31 cellular contexts compared by ENCODE assay signal in genomic region chr20:62336329-62336728, GRCh38. TPM values are rescaled to one million over a fixed set of nuclear protein-coding genes. Genes with fewer than 3 reads are reported as not detected.
DNase-seq lines count a peak whose midpoint lies in the region; ATAC-seq, FAIRE-seq and TF ChIP-seq lines count a peak whose summit lies in the region.
"Had no signal": no experiment of that assay in that cellular context is flagged by ENCODE, and none has a peak within 500 bp of the region (broad histone marks: within the 10 kb centered on the region; RNA-seq: fewer than 3 reads in every experiment).

No MANE protein-coding gene starts in this region.

- no peak overlapping the region for H2AFZ ChIP-seq in HepG2 (ENCODE audit: low read length)
- H2AFZ ChIP-seq: GM23338 had no signal

- TF ChIP-seq EP300 in HepG2 (IDR thresholded peaks at IDR 0.05; ENCODE audit: low read depth in 2 of 2, low read length in 2 of 2) (no peak), HepG2 (CRISPR knock-in tag; IDR thresholded peaks at IDR 0.05; ENCODE audit: borderline replicate concordance) (no peak)

- no peak overlapping the region for H3K4me3 ChIP-seq in HepG2 (replicated peaks in 1 of 3; ENCODE audit: insufficient read depth in 1 of 3, low read depth in 2 of 3, low read length in 3 of 3)
- H3K4me3 ChIP-seq in right lobe of liver, result no peak overlapping the region
- H3K4me3 ChIP-seq: adrenal gland, body of pancreas, gastrocnemius medialis, GM23338, tibial artery had no signal

- DNase-seq in HepG2 (ENCODE audit: low spot score) (no peak), right lobe of liver (no peak), M059J (ENCODE audit: low read depth) (peak; percentile 30), islet precursor cell (peak; percentile 74), urothelium cell line (ENCODE audit: low spot score) (peak; percentile 35), endothelial cell (ENCODE audit: low spot score) (no peak), glutamatergic neuron (no peak)
- no peak for DNase-seq in stimulated activated effector memory CD8-positive, alpha-beta T cell treated with anti-CD3 and anti-CD28 coated beads, Interleukin-12 subunit alpha, Interleukin-12 subunit beta, amount 100 ng/mL, for 72 hours (ENCODE audit: low spot score in 2 of 2)
- DNase-seq: activated CD4-positive, alpha-beta T cell treated with anti-CD3 and anti-CD28 coated beads, Interleukin-2, amount 10 ng/mL, durations not matched to agents 24 days and 14 days; activated naive CD4-positive, alpha-beta T cell treated with Interleukin-2 at 50 U/mL for 16 hours; activated T-cell treated with anti-CD3 and anti-CD28 coated beads, Interleukin-2, amount 50 U/mL, for 48 hours; adrenal gland; body of pancreas; C1 segment of cervical spinal cord; dermis blood vessel endothelial cell; gastrocnemius medialis; hypothalamus; immature natural killer cell; NCI-H2081; NCI-H345; occipital lobe; OCI-M1; SIG-M5; stimulated activated naive CD8-positive, alpha-beta T cell treated with anti-CD3 and anti-CD28 coated beads, Interleukin-15, amount 100 ng/mL, for 72 hours; SW 1271; T-helper 9 cell; tibial artery had no signal

- H3K27me3 Mint-ChIP-seq in endothelial cell (ENCODE audit: unreplicated experiment) (peaks cover 9% of the 10 kb centered on the region), glutamatergic neuron (ENCODE audit: unreplicated experiment) (peaks cover 7% of the 10 kb centered on the region)

- no peak overlapping the region for H3K4me2 ChIP-seq in HepG2 (ENCODE audit: low read depth, low read length)
- H3K4me2 ChIP-seq: GM23338 had no signal

- TF ChIP-seq RAD21 in HepG2 (CRISPR knock-in tag; IDR thresholded peaks at IDR 0.05), result no peak

- H3K9me3 Mint-ChIP-seq in endothelial cell (ENCODE audit: unreplicated experiment) (no peaks in the 10 kb centered on the region), glutamatergic neuron (ENCODE audit: unreplicated experiment) (peaks cover 7% of the 10 kb centered on the region)
- no peaks in the 10 kb centered on the region for H3K9me3 Mint-ChIP-seq in stimulated activated effector memory CD8-positive, alpha-beta T cell treated with anti-CD3 and anti-CD28 coated beads, Interleukin-12 subunit alpha, Interleukin-12 subunit beta, amount 100 ng/mL, for 72 hours
- H3K9me3 Mint-ChIP-seq: activated CD4-positive, alpha-beta T cell treated with anti-CD3 and anti-CD28 coated beads, Interleukin-2, amount 10 ng/mL, durations not matched to agents 24 days and 14 days; GM23338; stimulated activated naive CD8-positive, alpha-beta T cell treated with anti-CD3 and anti-CD28 coated beads, Interleukin-15, amount 100 ng/mL, for 72 hours had no signal

- ATAC-seq in HepG2 (no peak), right lobe of liver (no peak)
- no peak for ATAC-seq in stimulated activated effector memory CD8-positive, alpha-beta T cell treated with anti-CD3 and anti-CD28 coated beads, Interleukin-12 subunit alpha, Interleukin-12 subunit beta, amount 100 ng/mL, for 72 hours
- ATAC-seq: body of pancreas; gastrocnemius medialis; GM23338; left lobe of liver; stimulated activated naive CD8-positive, alpha-beta T cell treated with anti-CD3 and anti-CD28 coated beads, Interleukin-15, amount 100 ng/mL, for 72 hours had no signal

- TF ChIP-seq POLR2A in HepG2 (IDR thresholded peaks at IDR 0.05; ENCODE audit: insufficient read depth in 1 of 2, low read depth in 2 of 2, low read length in 2 of 2) (no peak), right lobe of liver (IDR thresholded peaks at IDR 0.05) (no peak)

- in situ Hi-C loops in HepG2 (cut with HindIII; ENCODE audit: extremely low pct_ligation_motif_present, low pct_unique_long_range_greater_than_20kb), result no loop called here

- peaks cover 8% of the 10 kb centered on the region for H3K4me1 Mint-ChIP-seq in endothelial cell (ENCODE audit: unreplicated experiment)
- H3K4me1 Mint-ChIP-seq in glutamatergic neuron (ENCODE audit: low read depth, unreplicated experiment), result no peaks in the 10 kb centered on the region
- no peaks in the 10 kb centered on the region for H3K4me1 Mint-ChIP-seq in stimulated activated effector memory CD8-positive, alpha-beta T cell treated with anti-CD3 and anti-CD28 coated beads, Interleukin-12 subunit alpha, Interleukin-12 subunit beta, amount 100 ng/mL, for 72 hours
- H3K4me1 Mint-ChIP-seq: activated CD4-positive, alpha-beta T cell treated with anti-CD3 and anti-CD28 coated beads, Interleukin-2, amount 10 ng/mL, durations not matched to agents 24 days and 14 days; GM23338; immature natural killer cell had no signal

- no peak overlapping the region for H3K9ac ChIP-seq in HepG2 (ENCODE audit: insufficient read depth, low read depth, low read length)

- BruUV-seq in HepG2 (replicated peaks; lab: Mats Ljungman, UMichigan), result no TSS peak

- H3K27ac Mint-ChIP-seq in endothelial cell (ENCODE audit: unreplicated experiment), result no peak overlapping the region
- no peak overlapping the region for H3K27ac Mint-ChIP-seq in glutamatergic neuron (ENCODE audit: unreplicated experiment)
- H3K27ac Mint-ChIP-seq in stimulated activated effector memory CD8-positive, alpha-beta T cell treated with anti-CD3 and anti-CD28 coated beads, Interleukin-12 subunit alpha, Interleukin-12 subunit beta, amount 100 ng/mL, for 72 hours, result no peak overlapping the region
- H3K27ac Mint-ChIP-seq: activated CD4-positive, alpha-beta T cell treated with anti-CD3 and anti-CD28 coated beads, Interleukin-2, amount 10 ng/mL, durations not matched to agents 24 days and 14 days had no signal

- H3K36me3 Mint-ChIP-seq in endothelial cell (ENCODE audit: low read depth, unreplicated experiment), result no peaks in the 10 kb centered on the region
- peaks cover 8% of the 10 kb centered on the region for H3K36me3 Mint-ChIP-seq in glutamatergic neuron (ENCODE audit: unreplicated experiment)
- H3K36me3 Mint-ChIP-seq in stimulated activated effector memory CD8-positive, alpha-beta T cell treated with anti-CD3 and anti-CD28 coated beads, Interleukin-12 subunit alpha, Interleukin-12 subunit beta, amount 100 ng/mL, for 72 hours, result peaks cover under 1% of the 10 kb centered on the region
- H3K36me3 Mint-ChIP-seq: immature natural killer cell had no signal

- POLR2A ChIA-PET in HepG2 (lab: Yijun Ruan, JAX), result no interaction called here

- 98% methylated on average over 9 of the region's 11 CpGs for WGBS in HepG2 (ENCODE audit: low lambda C conversion rate)
- WGBS in right lobe of liver (ENCODE audit: insufficient coverage, low coverage, low lambda C conversion rate, missing lambda C conversion rate), result 100% methylated on average over 2 of the region's 11 CpGs

- FAIRE-seq in HepG2 (lab: Jason Lieb, UNC) (no peak), urothelium cell line (lab: Jason Lieb, UNC) (no peak)
- FAIRE-seq: endometrium had no signal

- H3K27me3 ChIP-seq in HepG2 (ENCODE audit: control insufficient read depth in 1 of 2, insufficient read depth in 2 of 2, low read length in 2 of 2) (no peaks in the 10 kb centered on the region), right lobe of liver (no peaks in the 10 kb centered on the region)
- H3K27me3 ChIP-seq: adrenal gland, body of pancreas, gastrocnemius medialis, tibial artery had no signal

- H3K27ac ChIP-seq in HepG2 (ENCODE audit: extremely low read length, insufficient read depth, low read length) (no peak overlapping the region), right lobe of liver (no peak overlapping the region)
- H3K27ac ChIP-seq: adrenal gland, body of pancreas, gastrocnemius medialis, tibial artery, VCaP had no signal

- TF ChIP-seq CTCF in HepG2 (CRISPR knock-in tag; IDR thresholded peaks at IDR 0.05) (no peak), right lobe of liver (IDR thresholded peaks at IDR 0.05) (no peak), endothelial cell (IDR thresholded peaks at IDR 0.05; ENCODE audit: unreplicated experiment) (no peak), glutamatergic neuron (IDR thresholded peaks at IDR 0.05; ENCODE audit: partially characterized antibody, unreplicated experiment) (no peak)

- no peak overlapping the region for H3K4me3 Mint-ChIP-seq in endothelial cell (ENCODE audit: unreplicated experiment)
- H3K4me3 Mint-ChIP-seq in glutamatergic neuron (ENCODE audit: unreplicated experiment), result no peak overlapping the region
- no peak overlapping the region for H3K4me3 Mint-ChIP-seq in stimulated activated effector memory CD8-positive, alpha-beta T cell treated with anti-CD3 and anti-CD28 coated beads, Interleukin-12 subunit alpha, Interleukin-12 subunit beta, amount 100 ng/mL, for 72 hours
- H3K4me3 Mint-ChIP-seq: activated CD4-positive, alpha-beta T cell treated with anti-CD3 and anti-CD28 coated beads, Interleukin-2, amount 10 ng/mL, durations not matched to agents 24 days and 14 days; GM23338; immature natural killer cell; stimulated activated naive CD8-positive, alpha-beta T cell treated with anti-CD3 and anti-CD28 coated beads, Interleukin-15, amount 100 ng/mL, for 72 hours had no signal

- intact Hi-C loops in HepG2 (cut with micrococcal nuclease; ENCODE audit: unreplicated experiment), result no loop called here
- intact Hi-C loops in right lobe of liver (cut with DNase I), result no loop called here

- no peaks in the 10 kb centered on the region for H3K79me2 ChIP-seq in HepG2 (ENCODE audit: insufficient read depth, low read length)

- H3K9me3 ChIP-seq in HepG2 (ENCODE audit: low read length) (no peaks in the 10 kb centered on the region), right lobe of liver (no peaks in the 10 kb centered on the region)
- H3K9me3 ChIP-seq: adrenal gland, body of pancreas, gastrocnemius medialis, tibial artery had no signal

- CTCF ChIA-PET in HepG2 (lab: Yijun Ruan, JAX; ENCODE audit: low intra/inter-chr PET ratio, low total read pairs), result no interaction called here

- H4K20me1 ChIP-seq in HepG2 (ENCODE audit: insufficient read depth, low read length), result no peaks in the 10 kb centered on the region; the same call in 1 of the 2 replicates

- H3K36me3 ChIP-seq in HepG2 (replicated peaks in 1 of 2; ENCODE audit: control insufficient read depth in 1 of 2, insufficient read depth in 2 of 2, low read length in 2 of 2) (peaks cover 60 to 83% of the 10 kb centered on the region in 2 experiments), right lobe of liver (peaks cover 0 to 15% (median 8%) of the 10 kb centered on the region in 4 donors)

- peaks cover 9% of the 10 kb centered on the region; the same call in 1 of the 2 replicates for H3K4me1 ChIP-seq in HepG2 (ENCODE audit: insufficient read depth, low read length)
- H3K4me1 ChIP-seq in right lobe of liver, result no peaks in the 10 kb centered on the region
- H3K4me1 ChIP-seq: adrenal gland, body of pancreas, gastrocnemius medialis, tibial artery had no signal

RNA-seq across cellular contexts. Expression of gene LAMA5, which starts 30.8 kb away (rescaled TPM):
- 28.5 and 44.7 TPM in 2 replicates for total RNA-seq in HepG2 (2016; rRNA removed; fragmentation: Illumina TruSeq; extraction: Trizol)
- 32.2 and 40.1 TPM in 2 replicates for total RNA-seq in HepG2 (2016; cell fraction: cytosol; rRNA removed; fragmentation: Illumina TruSeq; extraction: Trizol; ENCODE audit: low read depth)
- total RNA-seq in HepG2 (2016; cell fraction: insoluble cytoplasmic fraction; rRNA removed; fragmentation: Illumina TruSeq; extraction: Trizol), result 24.0 and 53.5 TPM in 2 replicates
- 23.5 and 24.2 TPM in 2 replicates for total RNA-seq in HepG2 (2016; cell fraction: membrane; rRNA removed; fragmentation: Illumina TruSeq; extraction: Trizol)
- 108 and 131 TPM in 2 replicates for total RNA-seq in HepG2 (2016; cell fraction: nucleus; rRNA removed; fragmentation: Illumina TruSeq; extraction: Trizol)
- 21.0 and 22.7 TPM in 2 replicates for polyA plus RNA-seq in HepG2 (2011; rRNA removed)
- polyA plus RNA-seq in HepG2 (2011; cell fraction: cytosol; rRNA removed), result 9.5 and 17.6 TPM in 2 replicates
- 504 and 754 TPM in 2 replicates for polyA plus RNA-seq in HepG2 (2011; cell fraction: nucleus; rRNA removed)
- polyA plus RNA-seq in HepG2 (2012), result 96.2 and 135 TPM in 2 replicates
- polyA plus RNA-seq in HepG2 (2016; cell fraction: cytosol; fragmentation: Illumina TruSeq; extraction: Trizol; ENCODE audit: low read depth), result 12.5 and 12.7 TPM in 2 replicates
- 34.3 and 49.3 TPM in 2 replicates for polyA plus RNA-seq in HepG2 (2016; cell fraction: insoluble cytoplasmic fraction; fragmentation: Illumina TruSeq; extraction: Trizol; ENCODE audit: low read depth)
- 14.2 and 17.2 TPM in 2 replicates for polyA plus RNA-seq in HepG2 (2016; cell fraction: membrane; fragmentation: Illumina TruSeq; extraction: Trizol; ENCODE audit: low read depth)
- polyA plus RNA-seq in HepG2 (2016; cell fraction: nucleus; fragmentation: Illumina TruSeq; extraction: Trizol; ENCODE audit: insufficient read depth, low read depth), result 598 and 620 TPM in 2 replicates
- 26.2 and 35.7 TPM in 2 replicates for polyA minus RNA-seq in HepG2 (2011; rRNA and poly(A)+ RNA removed; ENCODE audit: low replicate concordance)
- polyA minus RNA-seq in HepG2 (2011; cell fraction: cytosol; rRNA and poly(A)+ RNA removed), result 23.2 and 27.1 TPM in 2 replicates
- polyA minus RNA-seq in HepG2 (2011; cell fraction: nucleus; rRNA and poly(A)+ RNA removed), result 70.0 and 71.2 TPM in 2 replicates
- 10 to 100 TPM; 30.3 to 80.8 (median 47.1) TPM for total RNA-seq in right lobe of liver
- total RNA-seq in M059J (2014; rRNA removed; shearing (Covaris generic)), result 5.6 and 29.7 TPM in 2 replicates
- 34.5 TPM for total RNA-seq in endothelial cell (ENCODE audit: unreplicated experiment)
- 724 TPM for total RNA-seq in glutamatergic neuron (ENCODE audit: unreplicated experiment)

RNA-seq across cellular contexts. Expression of gene ADRM1, which starts 33.5 kb away (rescaled TPM):
- 143 and 154 TPM in 2 replicates for total RNA-seq in HepG2 (2016; rRNA removed; fragmentation: Illumina TruSeq; extraction: Trizol)
- total RNA-seq in HepG2 (2016; cell fraction: cytosol; rRNA removed; fragmentation: Illumina TruSeq; extraction: Trizol; ENCODE audit: low read depth), result 51.6 and 53.2 TPM in 2 replicates
- total RNA-seq in HepG2 (2016; cell fraction: insoluble cytoplasmic fraction; rRNA removed; fragmentation: Illumina TruSeq; extraction: Trizol), result 149 and 159 TPM in 2 replicates
- total RNA-seq in HepG2 (2016; cell fraction: membrane; rRNA removed; fragmentation: Illumina TruSeq; extraction: Trizol), result 59.3 and 62.8 TPM in 2 replicates
- total RNA-seq in HepG2 (2016; cell fraction: nucleus; rRNA removed; fragmentation: Illumina TruSeq; extraction: Trizol), result 76.2 and 86.5 TPM in 2 replicates
- polyA plus RNA-seq in HepG2 (2011; rRNA removed), result 92.9 and 106 TPM in 2 replicates
- polyA plus RNA-seq in HepG2 (2011; cell fraction: cytosol; rRNA removed), result 90.4 and 144 TPM in 2 replicates
- polyA plus RNA-seq in HepG2 (2011; cell fraction: nucleus; rRNA removed), result 158 and 185 TPM in 2 replicates
- 62.1 and 86.3 TPM in 2 replicates for polyA plus RNA-seq in HepG2 (2012)
- 50.3 and 52.6 TPM in 2 replicates for polyA plus RNA-seq in HepG2 (2016; cell fraction: cytosol; fragmentation: Illumina TruSeq; extraction: Trizol; ENCODE audit: low read depth)
- 185 and 189 TPM in 2 replicates for polyA plus RNA-seq in HepG2 (2016; cell fraction: insoluble cytoplasmic fraction; fragmentation: Illumina TruSeq; extraction: Trizol; ENCODE audit: low read depth)
- polyA plus RNA-seq in HepG2 (2016; cell fraction: membrane; fragmentation: Illumina TruSeq; extraction: Trizol; ENCODE audit: low read depth), result 54.2 and 55.6 TPM in 2 replicates
- polyA plus RNA-seq in HepG2 (2016; cell fraction: nucleus; fragmentation: Illumina TruSeq; extraction: Trizol; ENCODE audit: insufficient read depth, low read depth), result 165 and 171 TPM in 2 replicates
- polyA minus RNA-seq in HepG2 (2011; rRNA and poly(A)+ RNA removed; ENCODE audit: low replicate concordance), result 92.6 and 107 TPM in 2 replicates
- polyA minus RNA-seq in HepG2 (2011; cell fraction: cytosol; rRNA and poly(A)+ RNA removed), result 50.7 and 55.0 TPM in 2 replicates
- polyA minus RNA-seq in HepG2 (2011; cell fraction: nucleus; rRNA and poly(A)+ RNA removed), result 47.2 and 49.4 TPM in 2 replicates
- total RNA-seq in right lobe of liver, result 100 to 1,000 TPM in 2 of 6 experiments, 10 to 100 TPM in 4; 49.5 to 139 (median 55.7) TPM
- 235 and 272 TPM in 2 replicates for total RNA-seq in M059J (2014; rRNA removed; shearing (Covaris generic))
- 132 TPM for total RNA-seq in endothelial cell (ENCODE audit: unreplicated experiment)
- 74.8 TPM for total RNA-seq in glutamatergic neuron (ENCODE audit: unreplicated experiment)

RNA-seq across cellular contexts. Expression of gene RPS21, which starts 50.6 kb away (rescaled TPM):
- 2,584 and 2,647 TPM in 2 replicates for total RNA-seq in HepG2 (2016; rRNA removed; fragmentation: Illumina TruSeq; extraction: Trizol)
- total RNA-seq in HepG2 (2016; cell fraction: cytosol; rRNA removed; fragmentation: Illumina TruSeq; extraction: Trizol; ENCODE audit: low read depth), result 3,497 and 3,511 TPM in 2 replicates
- total RNA-seq in HepG2 (2016; cell fraction: insoluble cytoplasmic fraction; rRNA removed; fragmentation: Illumina TruSeq; extraction: Trizol), result 2,606 and 2,768 TPM in 2 replicates
- 4,939 and 5,761 TPM in 2 replicates for total RNA-seq in HepG2 (2016; cell fraction: membrane; rRNA removed; fragmentation: Illumina TruSeq; extraction: Trizol)
- total RNA-seq in HepG2 (2016; cell fraction: nucleus; rRNA removed; fragmentation: Illumina TruSeq; extraction: Trizol), result 1,156 and 1,166 TPM in 2 replicates
- polyA plus RNA-seq in HepG2 (2011; rRNA removed), result 9,925 and 11,063 TPM in 2 replicates
- polyA plus RNA-seq in HepG2 (2011; cell fraction: cytosol; rRNA removed), result 11,031 and 15,081 TPM in 2 replicates
- 5,156 and 5,267 TPM in 2 replicates for polyA plus RNA-seq in HepG2 (2011; cell fraction: nucleus; rRNA removed)
- 6,658 and 8,852 TPM in 2 replicates for polyA plus RNA-seq in HepG2 (2012)
- polyA plus RNA-seq in HepG2 (2016; cell fraction: cytosol; fragmentation: Illumina TruSeq; extraction: Trizol; ENCODE audit: low read depth), result 5,362 and 5,590 TPM in 2 replicates
- polyA plus RNA-seq in HepG2 (2016; cell fraction: insoluble cytoplasmic fraction; fragmentation: Illumina TruSeq; extraction: Trizol; ENCODE audit: low read depth), result 3,197 and 3,428 TPM in 2 replicates
- 5,998 and 6,820 TPM in 2 replicates for polyA plus RNA-seq in HepG2 (2016; cell fraction: membrane; fragmentation: Illumina TruSeq; extraction: Trizol; ENCODE audit: low read depth)
- polyA plus RNA-seq in HepG2 (2016; cell fraction: nucleus; fragmentation: Illumina TruSeq; extraction: Trizol; ENCODE audit: insufficient read depth, low read depth), result 2,753 and 2,989 TPM in 2 replicates
- 2,340 and 3,999 TPM in 2 replicates for polyA minus RNA-seq in HepG2 (2011; rRNA and poly(A)+ RNA removed; ENCODE audit: low replicate concordance)
- 1,154 and 1,167 TPM in 2 replicates for polyA minus RNA-seq in HepG2 (2011; cell fraction: cytosol; rRNA and poly(A)+ RNA removed)
- polyA minus RNA-seq in HepG2 (2011; cell fraction: nucleus; rRNA and poly(A)+ RNA removed), result 809 and 896 TPM in 2 replicates
- total RNA-seq in right lobe of liver, result 100 to 1,000 TPM; 339 to 696 (median 413) TPM
- total RNA-seq in M059J (2014; rRNA removed; shearing (Covaris generic)), result 1,541 and 2,007 TPM in 2 replicates
- 1,710 TPM for total RNA-seq in endothelial cell (ENCODE audit: unreplicated experiment)
- total RNA-seq in glutamatergic neuron (ENCODE audit: unreplicated experiment), result 829 TPM

Comparison
In these comparisons a context has a peak if more than half of its experiments do, and no peak if none do; other contexts are left out.
1. DNase-seq: peak in M059J (single experiment), islet precursor cell (single experiment) and urothelium cell line (single experiment); none in HepG2 (single experiment), right lobe of liver (0 of 3), endothelial cell (single experiment), glutamatergic neuron (single experiment) and stimulated activated effector memory CD8-positive, alpha-beta T cell treated with anti-CD3 and anti-CD28 coated beads, Interleukin-12 subunit alpha, Interleukin-12 subunit beta, amount 100 ng/mL, for 72 hours (0 of 2).